Comparison of ENCODE assay signal across 1 cellular context in the genomic region with DNA sequence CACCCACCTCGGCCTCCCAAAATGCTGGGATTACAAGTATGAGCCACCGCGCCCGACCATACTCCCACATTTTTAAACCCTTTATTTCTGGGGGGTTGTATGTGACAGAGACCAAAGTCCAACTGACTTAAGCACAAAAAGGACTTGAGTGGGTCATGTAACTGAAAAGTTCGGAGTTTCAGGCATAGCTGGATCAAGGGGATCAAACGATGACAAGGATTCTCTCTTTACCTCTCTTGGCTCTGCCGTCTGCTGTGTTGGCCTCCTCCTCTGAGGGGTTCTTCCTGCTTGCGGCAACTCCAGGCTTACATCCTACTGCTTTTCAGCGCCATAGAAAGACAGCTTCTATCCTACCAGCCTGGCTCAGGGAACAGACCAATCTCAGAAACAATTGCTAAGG.
TF ChIP-seq lines count a peak whose summit lies in the region.

No MANE protein-coding gene starts in this region.

TF ChIP-seq in HepG2, 621 proteins besides CTCF, POLR2A, EP300 and RAD21:
- TF ChIP-seq ZNF329 (CRISPR knock-in tag; IDR thresholded peaks at IDR 0.05; ENCODE audit: low read depth) (peak; percentile 95), TIGD3 (CRISPR knock-in tag; IDR thresholded peaks at IDR 0.05; ENCODE audit: borderline replicate concordance) (no peak)
